ENCODE assay signal across 16 cellular contexts in the genomic region with DNA sequence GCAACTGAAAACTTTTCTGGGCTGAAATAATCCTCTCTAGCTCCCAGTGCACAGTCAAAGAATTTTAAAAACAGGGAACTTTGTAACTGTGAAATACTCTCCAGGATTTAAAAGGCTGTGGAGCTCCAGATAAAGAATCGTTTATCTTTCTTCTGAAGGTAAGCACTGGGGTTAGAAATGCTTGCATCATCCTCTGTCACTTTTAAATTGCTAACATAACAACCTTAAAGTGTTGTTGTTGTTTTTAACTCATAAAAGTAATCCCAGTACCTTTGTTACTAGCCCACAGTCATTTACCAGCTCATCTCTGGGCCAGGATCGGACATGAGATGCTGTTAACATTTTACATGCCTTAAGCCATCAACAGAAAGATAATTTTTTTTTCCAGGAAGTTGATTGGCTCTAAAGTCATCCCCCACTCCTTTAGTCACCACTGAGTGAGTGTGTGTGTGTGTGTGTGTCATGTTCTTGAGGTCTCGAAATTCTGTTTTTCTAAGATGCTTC. TPM values are rescaled to one million over a fixed set of nuclear protein-coding genes. Genes with fewer than 3 reads are reported as not detected.
A peak's percentile ranks its signal among the peaks of the same experiment; 100 is the strongest.
DNase-seq lines count a peak whose midpoint lies in the region; ATAC-seq and TF ChIP-seq lines count a peak whose summit lies in the region.
"Had no signal": no experiment of that assay in that cellular context is flagged by ENCODE, and none has a peak within 500 bp of the region (broad histone marks: within the 10 kb centered on the region; RNA-seq: fewer than 3 reads in every experiment).

A gene (plus strand): TSS at position 51 of the 504 bp plus-strand sequence. CDS start 1,359 bp downstream, outside the sequence.

- H3K36me3 ChIP-seq in brain microvascular endothelial cell (replicated peaks): no peaks in the 10 kb centered on the region
- H3K36me3 ChIP-seq: heart left ventricle had no signal

- no peak within 1 kb of the TSS for H3K27ac ChIP-seq in brain microvascular endothelial cell
- H3K27ac ChIP-seq: heart left ventricle had no signal

- DNase-seq in A172 (ENCODE audit: low spot score) (peak; percentile 42), HFF-Myc (ENCODE audit: extremely low read depth, low read depth) (peak; percentile 2), brain microvascular endothelial cell (peak; percentile 69), glomerular visceral epithelial cell (ENCODE audit: extremely low spot score) (peak; percentile 47), ureter (ENCODE audit: low spot score) (no peak)
- no peak for DNase-seq in central memory CD4-positive, alpha-beta T cell
- DNase-seq in stimulated activated naive CD8-positive, alpha-beta T cell treated with anti-CD3 and anti-CD28 coated beads, Interleukin-15, Interleukin-2, amounts not matched to agents 100 U/mL and 50 U/mL, for 24 hours: no peak
- DNase-seq: activated naive CD8-positive, alpha-beta T cell treated with anti-CD3 and anti-CD28 coated beads, Interleukin-2, amount 10 ng/mL, durations not matched to agents 7 days and 5 days; activated T-cell treated with anti-CD3 and anti-CD28 coated beads for 4 hours; heart left ventricle; NCI-H524 treated with DMSO at 0.1 percent for 48 hours; occipital lobe; small intestine; T-cell had no signal

- TF ChIP-seq CTCF in HFF-Myc (IDR thresholded peaks at IDR 0.05; ENCODE audit: low read depth, low read length, missing control alignments) (no peak), brain microvascular endothelial cell (IDR thresholded peaks at IDR 0.05; ENCODE audit: low read depth, low read length, missing control alignments) (no peak)

- H3K4me3 ChIP-seq in HFF-Myc (replicated peaks; ENCODE audit: low read depth, low read length) (no peak within 1 kb of the TSS), brain microvascular endothelial cell (ENCODE audit: low read depth, low read length) (no peak within 1 kb of the TSS)
- H3K4me3 ChIP-seq: heart left ventricle had no signal

- no peaks in the 10 kb centered on the region for H3K27me3 ChIP-seq in brain microvascular endothelial cell (replicated peaks)
- H3K27me3 ChIP-seq: heart left ventricle had no signal

- ATAC-seq in HG03095 (IDR thresholded peaks at IDR 0.05; ENCODE audit: unreplicated experiment): no peak
- no peak for ATAC-seq in stimulated activated naive CD8-positive, alpha-beta T cell treated with anti-CD3 and anti-CD28 coated beads, Interleukin-15, Interleukin-2, amounts not matched to agents 100 U/mL and 50 U/mL, for 24 hours
- ATAC-seq: activated CD4-positive, CD25-positive, alpha-beta regulatory T cell treated with anti-CD3 and anti-CD28 coated beads, Interleukin-2, amount 50 U/mL, for 24 hours; heart left ventricle; T-cell had no signal

- in situ Hi-C loops in brain microvascular endothelial cell (cut with HindIII; ENCODE audit: low pct_ligation_motif_present, low sequenced_read_pairs): no loop called here

RNA-seq across cellular contexts. Expression of the gene that starts here (rescaled TPM):
- not detected in 2 replicates for total RNA-seq in A172 (2014; rRNA removed; shearing (Covaris generic))
- 0.13 TPM for total RNA-seq in ureter
- total RNA-seq: activated naive CD8-positive, alpha-beta T cell treated with anti-CD3 and anti-CD28 coated beads, Interleukin-2, amount 10 ng/mL, durations not matched to agents 7 days and 5 days; T-cell had no signal

Comparison
In these comparisons a context has a peak if more than half of its experiments do, and no peak if none do; other contexts are left out.
1. Peak in DNase-seq in A172; RNA of the gene not detected or under 1 TPM.
2. DNase-seq: peak in HFF-Myc (single experiment), brain microvascular endothelial cell (single experiment) and glomerular visceral epithelial cell (single experiment); none in ureter (single experiment), central memory CD4-positive, alpha-beta T cell (single experiment) and stimulated activated naive CD8-positive, alpha-beta T cell treated with anti-CD3 and anti-CD28 coated beads, Interleukin-15, Interleukin-2, amounts not matched to agents 100 U/mL and 50 U/mL, for 24 hours (single experiment).